In the genomic region with DNA sequence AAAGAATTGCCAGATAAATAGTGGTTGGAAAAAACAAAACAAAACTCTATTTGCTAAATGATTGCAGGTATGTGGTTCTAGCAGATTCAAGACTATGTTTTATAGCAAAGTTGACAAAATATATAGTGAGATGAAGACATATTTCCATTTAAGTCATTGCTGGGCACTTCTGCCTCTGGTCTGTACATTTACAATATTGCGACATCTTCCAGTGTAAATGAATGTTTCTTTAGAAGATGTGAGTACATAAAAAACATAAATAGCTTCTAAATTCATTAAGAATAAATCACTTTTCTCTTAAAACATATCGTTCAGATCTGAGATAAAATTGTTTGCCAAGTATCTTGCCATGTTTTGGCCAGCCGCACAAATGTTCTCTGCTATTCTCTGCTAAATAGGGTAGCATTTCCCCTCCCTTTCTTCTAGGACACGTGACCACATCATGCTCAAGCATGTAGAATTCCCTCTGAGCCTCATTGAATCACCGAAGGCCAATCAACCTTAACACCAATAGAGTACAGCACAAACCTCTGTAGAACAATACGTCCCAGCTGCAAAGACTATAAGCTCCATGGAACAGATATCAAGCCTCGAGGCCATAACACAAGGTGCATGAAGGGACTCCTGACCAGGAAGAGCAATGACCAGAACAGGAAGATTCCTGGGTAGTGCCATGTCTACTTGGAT, we compare ENCODE assay signal across 19 cellular contexts.
A peak's percentile ranks its signal among the peaks of the same experiment; 100 is the strongest.
DNase-seq lines count a peak whose midpoint lies in the region; ATAC-seq and TF ChIP-seq lines count a peak whose summit lies in the region.
"Had no signal": no experiment of that assay in that cellular context is flagged by ENCODE, and none has a peak within 500 bp of the region (broad histone marks: within the 10 kb centered on the region; RNA-seq: fewer than 3 reads in every experiment).

No MANE protein-coding gene starts in this region.

- H3K4me1 Mint-ChIP-seq in immature natural killer cell, result no peaks in the 10 kb centered on the region

- H3K4me3 ChIP-seq in RWPE2 (ENCODE audit: severe bottlenecking), result no peak overlapping the region

- H3K9me3 ChIP-seq in RWPE2 (ENCODE audit: severe bottlenecking), result no peaks in the 10 kb centered on the region
- H3K9me3 ChIP-seq: SK-N-SH had no signal

- no peak overlapping the region for H3K4me3 Mint-ChIP-seq in immature natural killer cell
- H3K4me3 Mint-ChIP-seq: CD4-positive, alpha-beta T cell had no signal

- peaks cover 5 to 22% (median 6%) of the 10 kb centered on the region in 3 donors for H3K27me3 Mint-ChIP-seq in immature natural killer cell (ENCODE audit: low read depth in 3 of 3)

- no peak overlapping the region for H3K27ac Mint-ChIP-seq in immature natural killer cell
- H3K27ac Mint-ChIP-seq: CD4-positive, alpha-beta T cell had no signal

- no peaks in the 10 kb centered on the region for H3K36me3 ChIP-seq in RWPE2 (ENCODE audit: low read depth)

- H3K9me3 Mint-ChIP-seq in immature natural killer cell, result peaks cover 0 to 4% (median 0%) of the 10 kb centered on the region in 6 donors
- H3K9me3 Mint-ChIP-seq: CD4-positive, alpha-beta T cell had no signal

- TF ChIP-seq CTCF in RWPE2 (IDR thresholded peaks at IDR 0.05; ENCODE audit: poor library complexity, severe bottlenecking), result no peak

- H3K4me1 ChIP-seq in RWPE2 (ENCODE audit: insufficient read depth, poor library complexity, severe bottlenecking), result peaks cover 10% of the 10 kb centered on the region

- H3K27ac ChIP-seq in RWPE2 (ENCODE audit: poor library complexity, severe bottlenecking) (no peak overlapping the region), epithelial cell of prostate (peak overlapping the region; percentile 19)

- DNase-seq in NCI-H146 (lab: John Stamatoyannopoulos, UW), result peak; percentile 54
- no peak for DNase-seq in NCI-H146 treated with DMSO at 0.1 percent for 48 hours (lab: John Stamatoyannopoulos, UW; ENCODE audit: unreplicated experiment)
- DNase-seq in RWPE2 (ENCODE audit: low spot score), result no peak
- DNase-seq in epithelial cell of prostate (ENCODE audit: low read depth, low spot score), result peak; percentile 10
- peak; percentile 2 for DNase-seq in renal cortical epithelial cell (ENCODE audit: low read depth)
- no peak for DNase-seq in immature natural killer cell
- DNase-seq in NOMO-1 treated with DMSO at 0.1 percent for 48 hours (lab: John Stamatoyannopoulos, UW; ENCODE audit: unreplicated experiment), result no peak
- DNase-seq: CD4-positive, alpha-beta T cell; DMS79; GDM1; MV-4-11; NCI-H1694 treated with DMSO at 0.1 percent for 48 hours; NCI-H2171; NCI-H510A; NCI-H69; SK-N-SH; SW 1271 had no signal

- no peaks in the 10 kb centered on the region for H3K27me3 ChIP-seq in RWPE2 (ENCODE audit: insufficient read depth, poor library complexity, severe bottlenecking)

- peak; percentile 33; the same call in 2 of the 3 replicates for ATAC-seq in RWPE2 (ENCODE audit: low read depth)
- ATAC-seq: HCT116, Panc1 had no signal

- H3K36me3 Mint-ChIP-seq in immature natural killer cell, result no peaks in the 10 kb centered on the region

Comparison
In these comparisons a context has a peak if more than half of its experiments do, and no peak if none do; other contexts are left out.
1. DNase-seq: peak in NCI-H146 (single experiment), epithelial cell of prostate (single experiment) and renal cortical epithelial cell (single experiment); none in NCI-H146 treated with DMSO at 0.1 percent for 48 hours (single experiment), RWPE2 (single experiment), immature natural killer cell (0 of 3) and NOMO-1 treated with DMSO at 0.1 percent for 48 hours (single experiment).